20 cellular contexts compared by ENCODE assay signal in genomic region chr12:75341873-75342272, GRCh38. TPM values are rescaled to one million over a fixed set of nuclear protein-coding genes. Genes with fewer than 3 reads are reported as not detected.
DNase-seq lines count a peak whose midpoint lies in the region; ATAC-seq and TF ChIP-seq lines count a peak whose summit lies in the region.
"Had no signal": no experiment of that assay in that cellular context is flagged by ENCODE, and none has a peak within 500 bp of the region (broad histone marks: within the 10 kb centered on the region; RNA-seq: fewer than 3 reads in every experiment).

No MANE protein-coding gene starts in this region.

- H3K9me2 ChIP-seq in PC-3 (replicated peaks; ENCODE audit: low read length): no peaks in the 10 kb centered on the region

- CTCF ChIA-PET in PC-3 (lab: Charles Lee): no interaction called here

- TF ChIP-seq CTCF in PC-3 (conservative IDR thresholded peaks at IDR 0.05; ENCODE audit: low read depth, low read length) (no peak), foreskin keratinocyte (conservative IDR thresholded peaks at IDR 0.05) (no peak)

- no peak overlapping the region for H3K9ac ChIP-seq in PC-3 (ENCODE audit: low read length)

- H3K36me3 ChIP-seq in PC-3 (ENCODE audit: low read depth, low read length): no peaks in the 10 kb centered on the region
- no peaks in the 10 kb centered on the region for H3K36me3 ChIP-seq in effector memory CD4-positive, alpha-beta T cell (ENCODE audit: control insufficient read depth, insufficient read depth, low read length)

- peak; percentile 70 for DNase-seq in A172 (ENCODE audit: low spot score)
- peak; percentile 11 for DNase-seq in H4 (ENCODE audit: low spot score)
- peak; percentile 19 for DNase-seq in PC-3
- DNase-seq in foreskin keratinocyte: no peak
- no peak for DNase-seq in activated CD4-positive, alpha-beta T cell treated with anti-CD3 and anti-CD28 coated beads, Interleukin-2, amount 50 U/mL, for 4 hours
- no peak for DNase-seq in effector memory CD4-positive, alpha-beta T cell
- DNase-seq in iPS-NIHi7 (ENCODE audit: extremely low spot score): no peak
- DNase-seq: 8988T; CD8-positive, alpha-beta T cell; DMS 273 treated with DMSO at 0.1 percent for 48 hours; Karpas-422; NCI-H1105; NCI-H1694; NCI-H345; NCI-H526 treated with DMSO at 0.1 percent for 48 hours; OCI-M1; RPMI8226 had no signal

- H3K4me2 ChIP-seq in PC-3 (ENCODE audit: low read length): no peak overlapping the region

- intact Hi-C loops in PC-3 (cut with micrococcal nuclease): no loop called here

- H3K4me3 ChIP-seq in PC-3 (ENCODE audit: low read length): no peak overlapping the region
- no peak overlapping the region for H3K4me3 ChIP-seq in effector memory CD4-positive, alpha-beta T cell (ENCODE audit: insufficient read depth, low read depth, low read length, poor library complexity, severe bottlenecking)

- no peaks in the 10 kb centered on the region for H3K9me3 ChIP-seq in PC-3 (ENCODE audit: low read length)
- H3K9me3 ChIP-seq in effector memory CD4-positive, alpha-beta T cell (ENCODE audit: control insufficient read depth, low read length): no peaks in the 10 kb centered on the region

- peaks cover 11% of the 10 kb centered on the region for H3K4me1 ChIP-seq in PC-3 (ENCODE audit: insufficient read depth, low read length)
- no peaks in the 10 kb centered on the region for H3K4me1 ChIP-seq in foreskin keratinocyte
- no peaks in the 10 kb centered on the region for H3K4me1 ChIP-seq in effector memory CD4-positive, alpha-beta T cell (ENCODE audit: control insufficient read depth, insufficient read depth, low read length, poor library complexity, severe bottlenecking)

- no peaks in the 10 kb centered on the region for H3K27me3 ChIP-seq in PC-3 (ENCODE audit: low read length)
- no peaks in the 10 kb centered on the region for H3K27me3 ChIP-seq in foreskin keratinocyte
- H3K27me3 ChIP-seq in effector memory CD4-positive, alpha-beta T cell (replicated peaks; ENCODE audit: control insufficient read depth, insufficient read depth, low read length, poor library complexity, severe bottlenecking): no peaks in the 10 kb centered on the region

- H3K27ac ChIP-seq in PC-3 (ENCODE audit: low read length) (no peak overlapping the region), foreskin keratinocyte (peak overlapping the region; percentile 21)
- no peak overlapping the region for H3K27ac ChIP-seq in effector memory CD4-positive, alpha-beta T cell (ENCODE audit: insufficient read depth, low read length, poor library complexity, severe bottlenecking)

- no peaks in the 10 kb centered on the region for H3F3A ChIP-seq in PC-3 (ENCODE audit: low read length, unreplicated experiment)

- POLR2A ChIA-PET in PC-3 (lab: Charles Lee; ENCODE audit: unreplicated experiment): no interaction called here

- ATAC-seq in PC-3 (no peak), foreskin keratinocyte (no peak), GM19023 (IDR thresholded peaks at IDR 0.05; ENCODE audit: unreplicated experiment) (no peak)
- ATAC-seq: CD8-positive, alpha-beta T cell; HepG2 had no signal

- H4K20me1 ChIP-seq in PC-3 (ENCODE audit: low read length): no peaks in the 10 kb centered on the region

- no peaks in the 10 kb centered on the region for H3K79me2 ChIP-seq in PC-3 (ENCODE audit: low read length)

- no TSS peak for BruUV-seq in PC-3 (replicated peaks; lab: Mats Ljungman, UMichigan)

- no peak overlapping the region for H2AFZ ChIP-seq in PC-3 (ENCODE audit: low read length)

RNA-seq across cellular contexts. Expression of gene GLIPR1L1, which starts 7.4 kb away (rescaled TPM):
- total RNA-seq in A172 (2014; rRNA removed; shearing (Covaris generic)): not detected in 2 replicates
- not detected in 2 replicates for total RNA-seq in H4 (2014; rRNA removed; shearing (Covaris generic))
- total RNA-seq in PC-3 (2014; rRNA removed) (not detected in 2 replicates), foreskin keratinocyte (not detected in 2 replicates)
- not detected in 2 replicates for polyA plus RNA-seq in foreskin keratinocyte
- total RNA-seq: CD8-positive, alpha-beta T cell; HepG2 had no signal
- polyA plus RNA-seq: BJ, HepG2 had no signal

RNA-seq across cellular contexts. Expression of gene CAPS2, which starts 11.7 kb away (rescaled TPM):
- 3.8 and 4.8 TPM in 2 replicates for total RNA-seq in A172 (2014; rRNA removed; shearing (Covaris generic))
- 3.0 and 6.6 TPM in 2 replicates for total RNA-seq in H4 (2014; rRNA removed; shearing (Covaris generic))
- 5.5 and 8.4 TPM in 2 replicates for total RNA-seq in PC-3 (2014; rRNA removed)
- 0.51 and 1.1 TPM in 2 replicates for total RNA-seq in foreskin keratinocyte
- 0.28 and 0.37 TPM in 2 replicates for polyA plus RNA-seq in foreskin keratinocyte
- total RNA-seq: HepG2 had no signal

RNA-seq across cellular contexts. Expression of gene GLIPR1L2, which starts 49.0 kb away (rescaled TPM):
- total RNA-seq in A172 (2014; rRNA removed; shearing (Covaris generic)): 0.24 and 0.76 TPM in 2 replicates
- total RNA-seq in H4 (2014; rRNA removed; shearing (Covaris generic)): 0.14 TPM in 1 of 2 replicates, not detected in the other
- total RNA-seq in PC-3 (2014; rRNA removed) (not detected in 2 replicates), foreskin keratinocyte (0.14 and 0.41 TPM in 2 replicates)
- polyA plus RNA-seq in foreskin keratinocyte: 0.19 and 0.20 TPM in 2 replicates
- total RNA-seq: CD8-positive, alpha-beta T cell; HepG2 had no signal
- polyA plus RNA-seq: HepG2 had no signal

Comparison
In these comparisons a context has a peak if more than half of its experiments do, and no peak if none do; other contexts are left out.
1. DNase-seq: peak in A172 (single experiment), H4 (single experiment) and PC-3 (single experiment); none in foreskin keratinocyte (0 of 2), activated CD4-positive, alpha-beta T cell treated with anti-CD3 and anti-CD28 coated beads, Interleukin-2, amount 50 U/mL, for 4 hours (0 of 2), effector memory CD4-positive, alpha-beta T cell (0 of 3) and iPS-NIHi7 (single experiment).